In the genomic region with DNA sequence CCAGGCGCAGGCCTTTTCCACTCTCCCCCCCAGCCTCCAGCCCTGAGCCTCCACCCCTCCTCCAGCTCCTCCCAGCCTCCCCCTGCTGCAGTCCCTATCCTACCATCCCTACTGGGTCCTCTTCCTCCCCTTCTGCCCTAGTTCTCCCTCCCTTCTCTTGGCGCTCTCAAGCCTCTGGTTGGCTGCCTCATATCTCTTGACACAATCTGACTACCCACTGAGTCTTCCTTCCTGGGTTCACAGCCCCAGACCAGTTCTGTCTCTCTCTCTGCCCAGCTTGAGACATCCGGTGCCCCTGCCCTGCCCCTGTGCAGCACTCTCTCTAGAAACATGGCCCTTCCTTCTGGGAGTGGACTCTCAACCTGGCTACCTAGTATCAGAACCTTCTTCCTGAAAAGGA, we compare ENCODE assay signal across 1 cellular context.
TF ChIP-seq lines count a peak whose summit lies in the region.

No MANE protein-coding gene starts in this region.

TF ChIP-seq in neural cell, 6 proteins besides CTCF, POLR2A, EP300 and RAD21 (continued from another document):
- TF ChIP-seq, protein P1, sequence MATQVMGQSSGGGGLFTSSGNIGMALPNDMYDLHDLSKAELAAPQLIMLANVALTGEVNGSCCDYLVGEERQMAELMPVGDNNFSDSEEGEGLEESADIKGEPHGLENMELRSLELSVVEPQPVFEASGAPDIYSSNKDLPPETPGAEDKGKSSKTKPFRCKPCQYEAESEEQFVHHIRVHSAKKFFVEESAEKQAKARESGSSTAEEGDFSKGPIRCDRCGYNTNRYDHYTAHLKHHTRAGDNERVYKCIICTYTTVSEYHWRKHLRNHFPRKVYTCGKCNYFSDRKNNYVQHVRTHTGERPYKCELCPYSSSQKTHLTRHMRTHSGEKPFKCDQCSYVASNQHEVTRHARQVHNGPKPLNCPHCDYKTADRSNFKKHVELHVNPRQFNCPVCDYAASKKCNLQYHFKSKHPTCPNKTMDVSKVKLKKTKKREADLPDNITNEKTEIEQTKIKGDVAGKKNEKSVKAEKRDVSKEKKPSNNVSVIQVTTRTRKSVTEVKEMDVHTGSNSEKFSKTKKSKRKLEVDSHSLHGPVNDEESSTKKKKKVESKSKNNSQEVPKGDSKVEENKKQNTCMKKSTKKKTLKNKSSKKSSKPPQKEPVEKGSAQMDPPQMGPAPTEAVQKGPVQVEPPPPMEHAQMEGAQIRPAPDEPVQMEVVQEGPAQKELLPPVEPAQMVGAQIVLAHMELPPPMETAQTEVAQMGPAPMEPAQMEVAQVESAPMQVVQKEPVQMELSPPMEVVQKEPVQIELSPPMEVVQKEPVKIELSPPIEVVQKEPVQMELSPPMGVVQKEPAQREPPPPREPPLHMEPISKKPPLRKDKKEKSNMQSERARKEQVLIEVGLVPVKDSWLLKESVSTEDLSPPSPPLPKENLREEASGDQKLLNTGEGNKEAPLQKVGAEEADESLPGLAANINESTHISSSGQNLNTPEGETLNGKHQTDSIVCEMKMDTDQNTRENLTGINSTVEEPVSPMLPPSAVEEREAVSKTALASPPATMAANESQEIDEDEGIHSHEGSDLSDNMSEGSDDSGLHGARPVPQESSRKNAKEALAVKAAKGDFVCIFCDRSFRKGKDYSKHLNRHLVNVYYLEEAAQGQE (IDR thresholded peaks at IDR 0.05; ENCODE audit: borderline replicate concordance), result no peak
- TF ChIP-seq SMC3 (conservative IDR thresholded peaks at IDR 0.05; ENCODE audit: poor library complexity), result no peak
